1 cellular context compared by ENCODE assay signal in genomic region chr15:65188472-65188871, GRCh38. TPM values are rescaled to one million over a fixed set of nuclear protein-coding genes. Genes with fewer than 3 reads are reported as not detected.
"Had no signal": no experiment of that assay in that cellular context is flagged by ENCODE, and none has a peak within 500 bp of the region (broad histone marks: within the 10 kb centered on the region; RNA-seq: fewer than 3 reads in every experiment).

No MANE protein-coding gene starts in this region.

RNA-seq across cellular contexts. Expression of gene CILP, which starts 22.8 kb away (rescaled TPM):
- total RNA-seq: G401 had no signal
